7 cellular contexts compared by ENCODE assay signal in the genomic region with DNA sequence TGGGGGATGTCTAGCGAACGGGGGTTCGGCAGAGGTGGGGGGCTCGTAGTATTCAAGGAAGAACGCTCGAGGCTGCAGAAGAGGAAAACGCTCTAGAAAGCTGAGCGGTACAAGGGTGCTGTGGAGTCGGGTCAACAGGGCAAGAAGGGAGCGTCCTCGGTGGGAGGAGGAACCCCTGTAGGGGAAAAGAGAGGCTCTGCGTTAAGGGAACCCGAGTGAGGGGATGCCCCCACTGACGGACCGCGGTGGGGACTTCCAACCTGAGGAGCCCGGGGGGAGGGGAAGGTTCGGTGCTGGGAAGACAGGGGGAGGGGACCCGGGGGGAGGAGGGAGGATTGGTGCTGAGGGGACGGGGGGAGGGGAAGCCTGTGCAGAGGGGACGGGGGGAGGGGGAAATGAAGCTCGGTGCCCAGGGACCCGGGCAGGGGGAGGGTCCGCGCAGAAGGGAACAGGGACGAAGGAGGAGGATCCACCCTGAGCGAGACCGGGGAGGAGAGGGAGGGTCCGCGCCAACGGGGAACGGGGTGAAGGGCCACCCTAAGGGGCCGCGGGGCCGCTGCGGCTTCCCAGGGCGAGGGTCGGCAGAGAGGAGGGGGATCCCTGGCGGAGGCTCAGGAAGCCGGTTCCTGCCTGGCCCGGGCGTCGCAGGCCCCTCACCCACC. TPM values are rescaled to one million over a fixed set of nuclear protein-coding genes. Genes with fewer than 3 reads are reported as not detected.
DNase-seq lines count a peak whose midpoint lies in the region; TF ChIP-seq lines count a peak whose summit lies in the region.

No MANE protein-coding gene starts in this region.

- intact Hi-C loops in spleen (cut with DNase I; ENCODE audit: low total_unique reads): loop anchor here (5.0 to 10.0 kb wide), 2 partner anchors 377 to 604 kb away; no protein-coding TSS in a partner anchor

- H3K36me3 ChIP-seq in iPS DF 6.9 (ENCODE audit: control insufficient read depth, insufficient read depth, low read length) (no peaks in the 10 kb centered on the region), spleen (no peaks in the 10 kb centered on the region)

- H3K36me3 Mint-ChIP-seq in IgD-negative memory B cell: no peaks in the 10 kb centered on the region

- TF ChIP-seq POLR2A in spleen (IDR thresholded peaks at IDR 0.05): no peak

- H3K9me3 ChIP-seq in iPS DF 6.9 (ENCODE audit: control insufficient read depth, insufficient read depth, low read length) (no peaks in the 10 kb centered on the region), spleen (no peaks in the 10 kb centered on the region)

- peak overlapping the region; percentile 55 to 92 (median 80) for H3K27ac Mint-ChIP-seq in IgD-negative memory B cell

- H3K4me3 Mint-ChIP-seq in IgD-negative memory B cell: peak overlapping the region; percentile 74 to 95 (median 90)

- H3K27me3 Mint-ChIP-seq in IgD-negative memory B cell: peaks cover 47% of the 10 kb centered on the region

- H3K27ac ChIP-seq in iPS DF 6.9 (ENCODE audit: low read length) (no peak overlapping the region), spleen (peak overlapping the region in 7 of 8 donors; percentile 53 to 91 (median 73))

- no peak for TF ChIP-seq CTCF in GM12875 (IDR thresholded peaks at IDR 0.05; ENCODE audit: borderline replicate concordance, insufficient read depth, low read depth, low read length)
- TF ChIP-seq CTCF in spleen (IDR thresholded peaks at IDR 0.05 in 8 of 11, conservative IDR thresholded peaks at IDR 0.05 in 3 of 11): no peak

- WGBS in iPS DF 6.9 (ENCODE audit: insufficient coverage, insufficient read length): no CpG with 5 or more reads among the region's 43 CpGs
- WGBS in spleen, 5 donors: 1 to 3% (median 1%) methylated on average over 36 to 43 of the region's 43 CpGs

- peak; percentile 19 for DNase-seq in activated naive CD4-positive, alpha-beta T cell treated with anti-CD3 and anti-CD28 coated beads, Interleukin-2, amount 50 U/mL, for 16 hours
- no peak for DNase-seq in iPS DF 6.9 (ENCODE audit: low read depth, low spot score)
- no peak for DNase-seq in spleen
- DNase-seq in H4 (ENCODE audit: low spot score): no peak
- no peak for DNase-seq in SK-N-DZ (ENCODE audit: low spot score)

- H3K4me1 ChIP-seq in iPS DF 6.9 (ENCODE audit: control insufficient read depth, insufficient read depth, low read length) (peaks cover 2% of the 10 kb centered on the region; the same call in 1 of the 2 replicates), spleen (peaks cover 19 to 74% (median 44%) of the 10 kb centered on the region in 6 donors)

- H3K4me3 ChIP-seq in GM12875 (ENCODE audit: low read depth, low read length) (peak overlapping the region; percentile 98), iPS DF 6.9 (ENCODE audit: low read length) (peak overlapping the region; percentile 92), spleen (peak overlapping the region; percentile 88 to 100 (median 94))

- H3K27me3 ChIP-seq in iPS DF 6.9 (ENCODE audit: control insufficient read depth, insufficient read depth, low read length): no peaks in the 10 kb centered on the region; the same call in 1 of the 2 replicates
- H3K27me3 ChIP-seq in spleen (replicated peaks in 1 of 7): peaks cover 0 to 76% (median 45%) of the 10 kb centered on the region in 7 donors

- peaks cover 26 to 28% (median 26%) of the 10 kb centered on the region in 3 donors for H3K4me1 Mint-ChIP-seq in IgD-negative memory B cell

- H3K9me3 Mint-ChIP-seq in IgD-negative memory B cell: no peaks in the 10 kb centered on the region

RNA-seq across cellular contexts. Expression of gene NR6A1, which starts 0.6 kb away (rescaled TPM):
- 0.03 TPM for polyA plus RNA-seq in IgD-negative memory B cell
- 1 to 10 TPM; 1.7 to 3.7 (median 2.5) TPM for total RNA-seq in spleen
- polyA plus RNA-seq in spleen: under 1 TPM; 0.14 to 0.35 (median 0.24) TPM
- 1.2 and 3.7 TPM in 2 replicates for total RNA-seq in H4 (2014; rRNA removed; shearing (Covaris generic))
- polyA plus RNA-seq in SK-N-DZ (2014; cell fraction: cytosol; rRNA removed): 2.5 and 3.1 TPM in 2 replicates
- 2.7 and 3.8 TPM in 2 replicates for polyA plus RNA-seq in SK-N-DZ (2014; cell fraction: nucleus; rRNA removed)

RNA-seq across cellular contexts. Expression of gene OLFML2A, which starts 6.4 kb away (rescaled TPM):
- 0.20 TPM for polyA plus RNA-seq in IgD-negative memory B cell
- total RNA-seq in spleen: 100 to 1,000 TPM in 6 of 7 donors, 10 to 100 TPM in 1; 44.0 to 187 (median 139) TPM
- polyA plus RNA-seq in spleen: 10 to 100 TPM in 1 of 3 donors, 1 to 10 TPM in 2; 3.0 to 12.5 (median 3.2) TPM
- total RNA-seq in H4 (2014; rRNA removed; shearing (Covaris generic)): 2.8 and 5.5 TPM in 2 replicates
- 0.16 TPM in 1 of 2 replicates, not detected in the other for polyA plus RNA-seq in SK-N-DZ (2014; cell fraction: cytosol; rRNA removed)
- 0.07 TPM in 1 of 2 replicates, not detected in the other for polyA plus RNA-seq in SK-N-DZ (2014; cell fraction: nucleus; rRNA removed)
